Comparison of ENCODE assay signal across 18 cellular contexts in genomic region chr20:25272223-25273000, GRCh38. TPM values are rescaled to one million over a fixed set of nuclear protein-coding genes. Genes with fewer than 3 reads are reported as not detected.
DNase-seq lines count a peak whose midpoint lies in the region; ATAC-seq and TF ChIP-seq lines count a peak whose summit lies in the region.
"Had no signal": no experiment of that assay in that cellular context is flagged by ENCODE, and none has a peak within 500 bp of the region (broad histone marks: within the 10 kb centered on the region; RNA-seq: fewer than 3 reads in every experiment).

No MANE protein-coding gene starts in this region.

- no peak overlapping the region for H3K4me3 ChIP-seq in esophagus squamous epithelium
- H3K4me3 ChIP-seq in tibial artery = no peak overlapping the region
- H3K4me3 ChIP-seq: SJSA1 had no signal

- H3K27ac Mint-ChIP-seq in activated naive CD4-positive, alpha-beta T cell treated with anti-CD3 and anti-CD28 coated beads, Interleukin-2, amount 50 U/mL, for 24 hours = peak overlapping the region; percentile 35
- H3K27ac Mint-ChIP-seq in natural killer cell treated with Interleukin-12 subunit alpha and Interleukin-12 subunit beta and Interleukin-15 and Interleukin-18, amount 100 ng/mL, for 72 hours = no peak overlapping the region
- H3K27ac Mint-ChIP-seq: activated naive CD8-positive, alpha-beta T cell treated with anti-CD3 and anti-CD28 coated beads for 36 hours; stimulated activated memory B cell treated with anti-CD40 and anti-IgM and Interleukin-4, amounts not matched to agents 10 μg/mL and 1 μg/mL and 100 μg/mL, for 72 hours had no signal

- peak overlapping the region in 3 of 4 donors; percentile 44 to 74 (median 72) for H3K27ac ChIP-seq in esophagus squamous epithelium
- H3K27ac ChIP-seq in tibial artery = peak overlapping the region in 1 of 2 donors; percentile 15
- H3K27ac ChIP-seq: SJSA1 had no signal

- H3K9me3 ChIP-seq in esophagus squamous epithelium (no peaks in the 10 kb centered on the region), tibial artery (no peaks in the 10 kb centered on the region)
- H3K9me3 ChIP-seq: Caco-2, SJSA1 had no signal

- H3K27me3 ChIP-seq in esophagus squamous epithelium (no peaks in the 10 kb centered on the region), tibial artery (no peaks in the 10 kb centered on the region)
- H3K27me3 ChIP-seq: SJSA1 had no signal

- H3K4me1 Mint-ChIP-seq in activated naive CD4-positive, alpha-beta T cell treated with anti-CD3 and anti-CD28 coated beads, Interleukin-2, amount 50 U/mL, for 24 hours = no peaks in the 10 kb centered on the region
- H3K4me1 Mint-ChIP-seq in natural killer cell treated with Interleukin-12 subunit alpha and Interleukin-12 subunit beta and Interleukin-15 and Interleukin-18, amount 100 ng/mL, for 72 hours (ENCODE audit: low read depth in 2 of 2) = no peaks in the 10 kb centered on the region
- H3K4me1 Mint-ChIP-seq: activated naive CD8-positive, alpha-beta T cell treated with anti-CD3 and anti-CD28 coated beads for 36 hours; stimulated activated memory B cell treated with anti-CD40 and anti-IgM and Interleukin-4, amounts not matched to agents 10 μg/mL and 1 μg/mL and 100 μg/mL, for 72 hours had no signal

- H3K4me3 Mint-ChIP-seq in activated naive CD4-positive, alpha-beta T cell treated with anti-CD3 and anti-CD28 coated beads, Interleukin-2, amount 50 U/mL, for 24 hours = no peak overlapping the region
- no peak overlapping the region for H3K4me3 Mint-ChIP-seq in natural killer cell treated with Interleukin-12 subunit alpha and Interleukin-12 subunit beta and Interleukin-15 and Interleukin-18, amount 100 ng/mL, for 72 hours
- H3K4me3 Mint-ChIP-seq: activated naive CD8-positive, alpha-beta T cell treated with anti-CD3 and anti-CD28 coated beads for 36 hours; naive thymus-derived CD8-positive, alpha-beta T cell; stimulated activated memory B cell treated with anti-CD40 and anti-IgM and Interleukin-4, amounts not matched to agents 10 μg/mL and 1 μg/mL and 100 μg/mL, for 72 hours had no signal

- intact Hi-C loops in esophagus squamous epithelium (cut with DNase I) (no loop called here), tibial artery (cut with DNase I; ENCODE audit: low total_unique reads) (no loop called here)

- no peak for TF ChIP-seq CTCF in esophagus squamous epithelium (IDR thresholded peaks at IDR 0.05)
- no peak for TF ChIP-seq CTCF in tibial artery (IDR thresholded peaks at IDR 0.05)
- no peak for TF ChIP-seq CTCF in GM10266 (IDR thresholded peaks at IDR 0.05; ENCODE audit: control insufficient read depth, insufficient read depth, low read depth, missing control alignments)

- H3K36me3 Mint-ChIP-seq in activated naive CD4-positive, alpha-beta T cell treated with anti-CD3 and anti-CD28 coated beads, Interleukin-2, amount 50 U/mL, for 24 hours = peaks cover 5% of the 10 kb centered on the region
- H3K36me3 Mint-ChIP-seq in natural killer cell treated with Interleukin-12 subunit alpha and Interleukin-12 subunit beta and Interleukin-15 and Interleukin-18, amount 100 ng/mL, for 72 hours = no peaks in the 10 kb centered on the region

- ATAC-seq in natural killer cell treated with Interleukin-12 subunit alpha and Interleukin-12 subunit beta and Interleukin-15 and Interleukin-18, amount 100 ng/mL, for 72 hours = no peak
- ATAC-seq: HepG2; left colon; naive thymus-derived CD8-positive, alpha-beta T cell; right cardiac atrium; stimulated activated memory B cell treated with anti-CD40 and anti-IgM and Interleukin-4, amounts not matched to agents 10 μg/mL and 1 μg/mL and 100 μg/mL, for 72 hours had no signal

- no peaks in the 10 kb centered on the region for H3K27me3 Mint-ChIP-seq in activated naive CD4-positive, alpha-beta T cell treated with anti-CD3 and anti-CD28 coated beads, Interleukin-2, amount 50 U/mL, for 24 hours
- no peaks in the 10 kb centered on the region for H3K27me3 Mint-ChIP-seq in natural killer cell treated with Interleukin-12 subunit alpha and Interleukin-12 subunit beta and Interleukin-15 and Interleukin-18, amount 100 ng/mL, for 72 hours
- H3K27me3 Mint-ChIP-seq: activated naive CD8-positive, alpha-beta T cell treated with anti-CD3 and anti-CD28 coated beads for 36 hours; naive thymus-derived CD8-positive, alpha-beta T cell; stimulated activated memory B cell treated with anti-CD40 and anti-IgM and Interleukin-4, amounts not matched to agents 10 μg/mL and 1 μg/mL and 100 μg/mL, for 72 hours had no signal

- no peak for DNase-seq in activated naive CD4-positive, alpha-beta T cell (lab: John Stamatoyannopoulos, UW)
- DNase-seq in esophagus squamous epithelium (lab: John Stamatoyannopoulos, UW) (no peak), tibial artery (peak; percentile 22 to 61), DMS53 (lab: John Stamatoyannopoulos, UW) (no peak), NCI-H1105 treated with DMSO at 0.1 percent for 48 hours (lab: John Stamatoyannopoulos, UW) (no peak), GM10266 (ENCODE audit: extremely low spot score) (no peak)
- peak; percentile 31 for DNase-seq in natural killer cell treated with Interleukin-12 subunit alpha and Interleukin-12 subunit beta and Interleukin-15 and Interleukin-18, amount 100 ng/mL, for 72 hours (ENCODE audit: low spot score)
- DNase-seq: ACHN; activated naive CD8-positive, alpha-beta T cell treated with anti-CD3 and anti-CD28 coated beads for 36 hours; T1000 had no signal

- peaks cover 0 to 37% (median 12%) of the 10 kb centered on the region in 3 donors for H3K4me1 ChIP-seq in esophagus squamous epithelium
- H3K4me1 ChIP-seq in tibial artery = peaks cover 0 to 7% (median 3%) of the 10 kb centered on the region in 4 donors
- H3K4me1 ChIP-seq: Caco-2, SJSA1 had no signal

- H3K36me3 ChIP-seq in esophagus squamous epithelium (peaks cover 31 to 86% (median 40%) of the 10 kb centered on the region in 3 donors), tibial artery (peaks cover 77 to 87% (median 85%) of the 10 kb centered on the region in 3 donors)

- H3K9me3 Mint-ChIP-seq in activated naive CD4-positive, alpha-beta T cell treated with anti-CD3 and anti-CD28 coated beads, Interleukin-2, amount 50 U/mL, for 24 hours = no peaks in the 10 kb centered on the region
- H3K9me3 Mint-ChIP-seq in natural killer cell treated with Interleukin-12 subunit alpha and Interleukin-12 subunit beta and Interleukin-15 and Interleukin-18, amount 100 ng/mL, for 72 hours = no peaks in the 10 kb centered on the region
- H3K9me3 Mint-ChIP-seq: activated naive CD8-positive, alpha-beta T cell treated with anti-CD3 and anti-CD28 coated beads for 36 hours; naive thymus-derived CD8-positive, alpha-beta T cell; stimulated activated memory B cell treated with anti-CD40 and anti-IgM and Interleukin-4, amounts not matched to agents 10 μg/mL and 1 μg/mL and 100 μg/mL, for 72 hours had no signal

- no peak for TF ChIP-seq POLR2A in esophagus squamous epithelium (IDR thresholded peaks at IDR 0.05)

- WGBS in esophagus squamous epithelium, 2 donors = 80 to 84% methylated on average over 19 of the region's 19 CpGs

RNA-seq across cellular contexts. Expression of gene PYGB, which starts 24.5 kb away (rescaled TPM):
- total RNA-seq in esophagus squamous epithelium = 100 to 1,000 TPM in 2 of 4 donors, 10 to 100 TPM in 2; 70.8 to 127 (median 95.6) TPM
- 10 to 100 TPM; 35.9 to 40.4 TPM for total RNA-seq in natural killer cell treated with Interleukin-12 subunit alpha and Interleukin-12 subunit beta and Interleukin-15 and Interleukin-18, amount 100 ng/mL, for 72 hours

Comparison
In these comparisons a context has a peak if more than half of its experiments do, and no peak if none do; other contexts are left out.
1. DNase-seq: peak in natural killer cell treated with Interleukin-12 subunit alpha and Interleukin-12 subunit beta and Interleukin-15 and Interleukin-18, amount 100 ng/mL, for 72 hours (single experiment) and tibial artery (2 of 2); none in activated naive CD4-positive, alpha-beta T cell (0 of 4), esophagus squamous epithelium (single experiment), DMS53 (single experiment), NCI-H1105 treated with DMSO at 0.1 percent for 48 hours (single experiment) and GM10266 (single experiment).